Comparison of ENCODE assay signal across 8 cellular contexts in genomic region chr10:1050555-1050954, GRCh38. TPM values are rescaled to one million over a fixed set of nuclear protein-coding genes. Genes with fewer than 3 reads are reported as not detected.
DNase-seq lines count a peak whose midpoint lies in the region; ATAC-seq and TF ChIP-seq lines count a peak whose summit lies in the region.

No MANE protein-coding gene starts in this region.

- no peak overlapping the region for H2AFZ ChIP-seq in OCI-LY7 (ENCODE audit: low read length)
- no peak overlapping the region for H2AFZ ChIP-seq in neural cell (ENCODE audit: low read depth, low read length)

- H3K4me3 ChIP-seq in OCI-LY7 (ENCODE audit: low read depth, low read length, poor library complexity, severe bottlenecking) (peak overlapping the region; percentile 74), brain microvascular endothelial cell (ENCODE audit: low read depth, low read length) (peak overlapping the region; percentile 100), neural cell (ENCODE audit: low read length) (peak overlapping the region; percentile 81)

- H3K27ac ChIP-seq in OCI-LY7 (ENCODE audit: low read depth, low read length, poor library complexity, severe bottlenecking) (peak overlapping the region; percentile 83), brain microvascular endothelial cell (peak overlapping the region; percentile 97), neural cell (ENCODE audit: low read length) (peak overlapping the region; percentile 99)

- TF ChIP-seq CTCF in OCI-LY7 (conservative IDR thresholded peaks at IDR 0.05; ENCODE audit: low read length): peak; percentile 43
- TF ChIP-seq CTCF in brain microvascular endothelial cell (IDR thresholded peaks at IDR 0.05; ENCODE audit: low read depth, low read length, missing control alignments): no peak
- no peak for TF ChIP-seq CTCF in neural cell (IDR thresholded peaks at IDR 0.05; ENCODE audit: poor library complexity, severe bottlenecking)

- intact Hi-C loops in OCI-LY7 (cut with micrococcal nuclease; ENCODE audit: unreplicated experiment): no loop called here

- H3F3A ChIP-seq in neural cell (ENCODE audit: insufficient read depth, low read length, poor library complexity, severe bottlenecking): peaks cover 5% of the 10 kb centered on the region

- CTCF ChIA-PET in OCI-LY7 (lab: Charles Lee; ENCODE audit: unreplicated experiment): no interaction called here

- H3K27me3 ChIP-seq in brain microvascular endothelial cell (replicated peaks): no peaks in the 10 kb centered on the region
- H3K27me3 ChIP-seq in neural cell (ENCODE audit: insufficient read depth, low read depth, low read length): no peaks in the 10 kb centered on the region

- peaks cover 78% of the 10 kb centered on the region for H3K79me2 ChIP-seq in OCI-LY7 (ENCODE audit: insufficient read depth, low read depth, low read length)
- H3K79me2 ChIP-seq in neural cell (replicated peaks; ENCODE audit: insufficient read depth, low read length): peaks cover 74% of the 10 kb centered on the region

- BruUV-seq in OCI-LY7 (replicated peaks; lab: Mats Ljungman, UMichigan): no TSS peak

- DNase-seq in NCI-H146 (lab: John Stamatoyannopoulos, UW) (peak; percentile 30), NCI-H146 treated with DMSO at 0.1 percent for 48 hours (lab: John Stamatoyannopoulos, UW; ENCODE audit: unreplicated experiment) (no peak), OCI-LY7 (ENCODE audit: low spot score) (peak; percentile 78), brain microvascular endothelial cell (no peak)

- H3K9me2 ChIP-seq in OCI-LY7 (ENCODE audit: insufficient read depth, low read length) (no peaks in the 10 kb centered on the region), neural cell (ENCODE audit: insufficient read depth, low read length) (no peaks in the 10 kb centered on the region)

- POLR2A ChIA-PET in OCI-LY7 (lab: Charles Lee): interaction anchor here (0.9 to 1.6 kb wide), 5 partner anchors 8 to 525 kb away, joined by 3 to 4 read pairs (median 4); no protein-coding TSS in a partner anchor

- H3K36me3 ChIP-seq in OCI-LY7 (ENCODE audit: insufficient read depth, low read length) (peaks cover 59% of the 10 kb centered on the region), brain microvascular endothelial cell (replicated peaks) (no peaks in the 10 kb centered on the region), neural cell (ENCODE audit: insufficient read depth, low read length) (no peaks in the 10 kb centered on the region)

- H3K4me2 ChIP-seq in OCI-LY7 (ENCODE audit: low read length): peak overlapping the region; percentile 65
- peak overlapping the region; percentile 72 for H3K4me2 ChIP-seq in neural cell (ENCODE audit: low read length)

- H3K9ac ChIP-seq in neural cell (ENCODE audit: low read length): peak overlapping the region; percentile 96

- in situ Hi-C loops in brain microvascular endothelial cell (cut with HindIII; ENCODE audit: low pct_ligation_motif_present, low sequenced_read_pairs): no loop called here

- H3K4me1 ChIP-seq in OCI-LY7 (ENCODE audit: insufficient read depth, low read length, poor library complexity, severe bottlenecking): peaks cover 47% of the 10 kb centered on the region

- no peaks in the 10 kb centered on the region for H3K9me3 ChIP-seq in OCI-LY7 (ENCODE audit: low read length)
- H3K9me3 ChIP-seq in neural cell (ENCODE audit: low read length): no peaks in the 10 kb centered on the region

- ATAC-seq in HG03439 (IDR thresholded peaks at IDR 0.05; ENCODE audit: unreplicated experiment): no peak
- ATAC-seq in GM19324 (IDR thresholded peaks at IDR 0.05; ENCODE audit: low FRiP score, unreplicated experiment): no peak
- ATAC-seq in GM19397 (IDR thresholded peaks at IDR 0.05; ENCODE audit: unreplicated experiment): no peak

- no peak for TF ChIP-seq EP300 in neural cell (conservative IDR thresholded peaks at IDR 0.05; ENCODE audit: poor library complexity, severe bottlenecking)

- H4K20me1 ChIP-seq in OCI-LY7 (ENCODE audit: insufficient read depth, low read length) (peaks cover 43% of the 10 kb centered on the region), neural cell (ENCODE audit: insufficient read depth) (peaks cover 6% of the 10 kb centered on the region)

- TF ChIP-seq RAD21 in neural cell (conservative IDR thresholded peaks at IDR 0.05): no peak

TF ChIP-seq in neural cell, 6 proteins besides CTCF, POLR2A, EP300 and RAD21:
- TF ChIP-seq REST (IDR thresholded peaks at IDR 0.05; ENCODE audit: borderline replicate concordance) (no peak), TAF1 (IDR thresholded peaks at IDR 0.05; ENCODE audit: low read depth) (no peak), SMC3 (conservative IDR thresholded peaks at IDR 0.05; ENCODE audit: poor library complexity) (no peak), POLR2AphosphoS5 (IDR thresholded peaks at IDR 0.05) (no peak), MXI1 (conservative IDR thresholded peaks at IDR 0.05; ENCODE audit: poor library complexity, severe bottlenecking) (no peak), EZH2 (IDR thresholded peaks at IDR 0.05; ENCODE audit: borderline replicate concordance, insufficient read depth, low read length, poor library complexity, severe bottlenecking) (no peak)

RNA-seq across cellular contexts. Expression of gene IDI1, which starts 1.6 kb away (rescaled TPM):
- total RNA-seq in OCI-LY7 (2014; rRNA removed; shearing (Covaris generic)): 98.2 and 112 TPM in 2 replicates
- total RNA-seq in OCI-LY7 (2022): 105 and 106 TPM in 2 replicates
- polyA plus RNA-seq in neural cell: 276 and 307 TPM in 2 replicates
- polyA minus RNA-seq in neural cell: 208 and 209 TPM in 2 replicates

RNA-seq across cellular contexts. Expression of gene WDR37, which starts 5.6 kb away (rescaled TPM):
- 8.5 and 9.7 TPM in 2 replicates for total RNA-seq in OCI-LY7 (2014; rRNA removed; shearing (Covaris generic))
- total RNA-seq in OCI-LY7 (2022): 18.9 and 19.9 TPM in 2 replicates
- polyA plus RNA-seq in neural cell: 31.2 and 32.3 TPM in 2 replicates
- 66.2 and 66.4 TPM in 2 replicates for polyA minus RNA-seq in neural cell

RNA-seq across cellular contexts. Expression of gene IDI2, which starts 24.9 kb away (rescaled TPM):
- total RNA-seq in OCI-LY7 (2014; rRNA removed; shearing (Covaris generic)): not detected in 2 replicates
- total RNA-seq in OCI-LY7 (2022): not detected in 2 replicates
- polyA plus RNA-seq in neural cell: 0.24 TPM in 1 of 2 replicates, not detected in the other
- not detected in 2 replicates for polyA minus RNA-seq in neural cell

Comparison
In these comparisons a context has a peak if more than half of its experiments do, and no peak if none do; other contexts are left out.
1. DNase-seq: peak in NCI-H146 (single experiment) and OCI-LY7 (single experiment); none in NCI-H146 treated with DMSO at 0.1 percent for 48 hours (single experiment) and brain microvascular endothelial cell (single experiment).
2. Peak in every context shown above with its lines, with median percentiles within 50 percentile points of each other: H3K27ac ChIP-seq and H3K4me3 ChIP-seq.